16 cellular contexts compared by ENCODE assay signal in the genomic region with DNA sequence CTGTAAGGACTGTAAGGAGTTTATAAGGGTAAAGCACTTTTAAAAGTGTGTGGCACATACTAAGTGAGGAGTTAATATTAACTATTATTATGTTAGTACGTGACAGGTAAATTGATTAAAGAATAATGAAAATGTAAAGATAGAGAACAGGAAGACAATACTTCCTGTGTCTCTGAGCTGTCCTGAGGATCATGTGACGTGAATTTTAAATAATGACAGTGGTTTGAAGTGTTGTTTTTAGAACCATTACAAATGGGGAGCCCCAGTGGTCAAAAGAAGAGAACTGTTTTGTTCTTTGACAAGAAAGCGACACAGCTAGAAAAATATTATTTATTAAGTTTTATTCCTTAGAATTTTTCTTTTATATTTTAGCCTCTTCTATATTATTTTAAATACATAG.
DNase-seq lines count a peak whose midpoint lies in the region; FAIRE-seq and TF ChIP-seq lines count a peak whose summit lies in the region.
"Had no signal": no experiment of that assay in that cellular context is flagged by ENCODE, and none has a peak within 500 bp of the region (broad histone marks: within the 10 kb centered on the region; RNA-seq: fewer than 3 reads in every experiment).

No MANE protein-coding gene starts in this region.

- H3K4me3 ChIP-seq in GM23248: no peak overlapping the region
- no peak overlapping the region for H3K4me3 ChIP-seq in OCI-LY1 (ENCODE audit: low read depth, low read length, poor library complexity, severe bottlenecking)
- H3K4me3 ChIP-seq in H1 (ENCODE audit: extremely low read depth in 1 of 4, insufficient read depth in 2 of 4, low read depth in 3 of 4, low read length in 4 of 4): no peak overlapping the region
- H3K4me3 ChIP-seq: BLaER1 had no signal

- H3K4me1 ChIP-seq in GM23248 (ENCODE audit: insufficient read depth) (peaks cover 33% of the 10 kb centered on the region), OCI-LY1 (ENCODE audit: insufficient read depth, low read length, severe bottlenecking) (peaks cover 7% of the 10 kb centered on the region), H1 (replicated peaks in 1 of 4; ENCODE audit: control insufficient read depth in 3 of 4, insufficient read depth in 4 of 4, low read length in 3 of 4) (peaks cover 0 to 3% (median 1%) of the 10 kb centered on the region in 4 experiments; a peak in 2 of 7 replicates)
- H3K4me1 ChIP-seq: BLaER1 had no signal

- no peak overlapping the region for H3K9ac ChIP-seq in GM23248
- no peak overlapping the region for H3K9ac ChIP-seq in OCI-LY1 (ENCODE audit: low read length)
- H3K9ac ChIP-seq in H1 (replicated peaks in 1 of 4; ENCODE audit: extremely low read depth in 1 of 4, low read depth in 3 of 4, low read length in 3 of 4): no peak overlapping the region
- H3K9ac ChIP-seq: BLaER1 had no signal

- no peaks in the 10 kb centered on the region; the same call in 1 of the 2 replicates for H3K9me2 ChIP-seq in GM23248 (ENCODE audit: insufficient read depth)
- no peaks in the 10 kb centered on the region for H3K9me2 ChIP-seq in OCI-LY1 (ENCODE audit: low read depth, low read length)

- no peak for TF ChIP-seq RAD21 in H1 (IDR thresholded peaks at IDR 0.05 in 1 of 2, conservative IDR thresholded peaks at IDR 0.05 in 1 of 2; ENCODE audit: low read depth in 2 of 2, low read length in 2 of 2)

- no peak for TF ChIP-seq EP300 in H1 (IDR thresholded peaks at IDR 0.05; ENCODE audit: borderline replicate concordance in 1 of 2, low read depth in 2 of 2, low read length in 2 of 2)

- H3K4me2 ChIP-seq in GM23248 (ENCODE audit: unreplicated experiment) (no peak overlapping the region), OCI-LY1 (ENCODE audit: low read length) (no peak overlapping the region), H1 (ENCODE audit: insufficient read depth in 1 of 2, low read depth in 2 of 2, low read length in 2 of 2) (no peak overlapping the region)
- H3K4me2 ChIP-seq: BLaER1 had no signal

- H3K4me3 Mint-ChIP-seq in progenitor cell of endocrine pancreas (ENCODE audit: low read depth): no peak overlapping the region
- H3K4me3 Mint-ChIP-seq: H9 had no signal

- no peak overlapping the region for H2BK120ac ChIP-seq in H1 (replicated peaks; ENCODE audit: low read depth, low read length)

- H4K8ac ChIP-seq in H1 (ENCODE audit: extremely low read depth, insufficient read depth, low read length): no peak overlapping the region

- TF ChIP-seq CTCF in OCI-LY1 (IDR thresholded peaks at IDR 0.05; ENCODE audit: low read length): no peak
- TF ChIP-seq CTCF in H1 (IDR thresholded peaks at IDR 0.05; ENCODE audit: control extremely low read depth in 1 of 3, insufficient read depth in 1 of 3, low read depth in 1 of 3, low read length in 3 of 3): no peak
- TF ChIP-seq CTCF in progenitor cell of endocrine pancreas (IDR thresholded peaks at IDR 0.05; ENCODE audit: unreplicated experiment): no peak

- no peak overlapping the region for H4K5ac ChIP-seq in H1 (ENCODE audit: insufficient read length, low read depth, low read length)

- H3K18ac ChIP-seq in H1 (ENCODE audit: extremely low read depth, low read length): no peak overlapping the region

- no peaks in the 10 kb centered on the region for H3K27me3 Mint-ChIP-seq in progenitor cell of endocrine pancreas
- H3K27me3 Mint-ChIP-seq: T-helper 17 cell had no signal

- H3K14ac ChIP-seq in H1 (ENCODE audit: insufficient read length): no peak overlapping the region

- H3F3A ChIP-seq in GM23248 (ENCODE audit: insufficient read depth) (peaks cover 3% of the 10 kb centered on the region; the same call in 1 of the 2 replicates), OCI-LY1 (ENCODE audit: insufficient read depth, low read length) (no peaks in the 10 kb centered on the region)

- H3K9me3 Mint-ChIP-seq in progenitor cell of endocrine pancreas (ENCODE audit: low read depth): peaks cover 3% of the 10 kb centered on the region

- H3K79me1 ChIP-seq in H1 (ENCODE audit: low read depth, low read length): no peaks in the 10 kb centered on the region

- no peak overlapping the region for H3K23ac ChIP-seq in H1 (ENCODE audit: insufficient read length)

- H2AFZ ChIP-seq in GM23248 (peak overlapping the region; percentile 71; the same call in 1 of the 2 replicates), OCI-LY1 (ENCODE audit: low read length) (0 out of 2 replicates have a peak overlapping the region, but pooled peaks have one; percentile 63), H1 (ENCODE audit: low read length) (peak overlapping the region; percentile 29; the same call in 1 of the 2 replicates)

- H3K79me2 ChIP-seq in GM23248 (ENCODE audit: insufficient read depth): no peaks in the 10 kb centered on the region
- H3K79me2 ChIP-seq in OCI-LY1 (ENCODE audit: insufficient read depth, low read length): no peaks in the 10 kb centered on the region
- no peaks in the 10 kb centered on the region for H3K79me2 ChIP-seq in H1 (ENCODE audit: control insufficient read depth in 1 of 2, insufficient read depth in 2 of 2, low read length in 2 of 2)

- no peak overlapping the region for H3K27ac ChIP-seq in GM23248
- H3K27ac ChIP-seq in OCI-LY1 (ENCODE audit: low read depth, low read length, poor library complexity, severe bottlenecking): no peak overlapping the region
- H3K27ac ChIP-seq in H1 (ENCODE audit: low read depth, low read length): no peak overlapping the region
- H3K27ac ChIP-seq: BLaER1 had no signal

- no peak overlapping the region for H3K56ac ChIP-seq in H1 (replicated peaks; ENCODE audit: insufficient read length, low read depth, low read length)

- no peak overlapping the region for H2AK5ac ChIP-seq in H1 (ENCODE audit: low read depth, low read length)

- TF ChIP-seq POLR2A in H1 (IDR thresholded peaks at IDR 0.05; ENCODE audit: control extremely low read depth in 1 of 2, low read depth in 2 of 2, low read length in 2 of 2): no peak

- WGBS in GM23248 (ENCODE audit: low coverage in 1 of 2, low lambda C conversion rate in 2 of 2, missing lambda C conversion rate in 2 of 2), 2 experiments: 89 to 98% methylated on average over 3 of the region's 3 CpGs
- 88% methylated on average over 3 of the region's 3 CpGs; no CpG with 5 or more reads in 1 of the 2 experiments for WGBS in H1 (ENCODE audit: extremely low coverage in 1 of 2, insufficient coverage in 1 of 2, insufficient read length in 1 of 2, insufficient replicate concordance in 2 of 2, low coverage in 1 of 2, low lambda C conversion rate in 2 of 2, missing lambda C conversion rate in 1 of 2), 2 experiments

- H3K4me1 Mint-ChIP-seq in progenitor cell of endocrine pancreas (ENCODE audit: low read depth): peaks cover 5% of the 10 kb centered on the region

- CTCF ChIA-PET in H1 (lab: Charles Lee; ENCODE audit: partially characterized antibody): interaction anchor here (1.0 to 1.4 kb wide), 2 partner anchors 12 to 255 kb away, joined by 3 to 12 read pairs; no protein-coding TSS in a partner anchor

- no peak overlapping the region for H2BK12ac ChIP-seq in H1 (ENCODE audit: low read depth, low read length)

- no peak overlapping the region for H2BK20ac ChIP-seq in H1 (ENCODE audit: low read length)

- H3K4ac ChIP-seq in H1 (replicated peaks; ENCODE audit: insufficient read length, low read depth, low read length): no peak overlapping the region

- H4K20me1 ChIP-seq in GM23248 (ENCODE audit: insufficient read depth) (no peaks in the 10 kb centered on the region), OCI-LY1 (ENCODE audit: insufficient read depth, low read length) (no peaks in the 10 kb centered on the region), H1 (replicated peaks in 1 of 2; ENCODE audit: control insufficient read depth in 1 of 2, insufficient read depth in 2 of 2, low read length in 2 of 2) (no peaks in the 10 kb centered on the region)
- H4K20me1 ChIP-seq: BLaER1 had no signal

- H3K27me3 ChIP-seq in GM23248 (replicated peaks; ENCODE audit: insufficient read depth) (no peaks in the 10 kb centered on the region), OCI-LY1 (ENCODE audit: insufficient read depth, low read length) (no peaks in the 10 kb centered on the region), H1 (replicated peaks in 1 of 4; ENCODE audit: control insufficient read depth in 3 of 4, extremely low read depth in 1 of 4, insufficient read depth in 3 of 4, low read length in 3 of 4) (no peaks in the 10 kb centered on the region)
- H3K27me3 ChIP-seq: BLaER1 had no signal

- H3K36me3 ChIP-seq in GM23248 (ENCODE audit: low read depth): no peaks in the 10 kb centered on the region
- no peaks in the 10 kb centered on the region for H3K36me3 ChIP-seq in OCI-LY1 (ENCODE audit: insufficient read depth, low read length)
- H3K36me3 ChIP-seq in H1 (ENCODE audit: control insufficient read depth in 2 of 4, insufficient read depth in 4 of 4, low read length in 3 of 4): no peaks in the 10 kb centered on the region
- H3K36me3 ChIP-seq: BLaER1 had no signal

- POLR2A ChIA-PET in H1 (lab: Charles Lee; ENCODE audit: partially characterized antibody): no interaction called here

- peak overlapping the region; percentile 20 for H3K27ac Mint-ChIP-seq in progenitor cell of endocrine pancreas
- H3K27ac Mint-ChIP-seq: H9, T-helper 17 cell had no signal

- no peak overlapping the region for H2BK5ac ChIP-seq in H1 (ENCODE audit: low read depth, low read length)

- in situ Hi-C loops in GM23248 (cut with MboI): loop anchor here (25.0 kb wide), 1 partner anchor 939 kb away; the partner anchor contains the start of gene PDS5B

- no peak overlapping the region for H4K91ac ChIP-seq in H1 (replicated peaks; ENCODE audit: insufficient read length, low read length)

- H3K23me2 ChIP-seq in H1 (ENCODE audit: low read depth, low read length): no peaks in the 10 kb centered on the region

- H3K9me3 ChIP-seq in GM23248 (ENCODE audit: low read depth) (no peaks in the 10 kb centered on the region), OCI-LY1 (ENCODE audit: low read length) (no peaks in the 10 kb centered on the region), H1 (ENCODE audit: insufficient read depth in 2 of 2, low read depth in 1 of 2, low read length in 1 of 2) (no peaks in the 10 kb centered on the region)
- H3K9me3 ChIP-seq: BLaER1 had no signal

- H3K36me3 Mint-ChIP-seq in progenitor cell of endocrine pancreas (ENCODE audit: insufficient read depth): no peaks in the 10 kb centered on the region

- FAIRE-seq in H1 (lab: Jason Lieb, UNC): no peak
- FAIRE-seq: G401.6, HepG2 had no signal

- DNase-seq in GM23248 (no peak), H1 (ENCODE audit: low read depth in 1 of 2, low spot score in 2 of 2) (no peak), progenitor cell of endocrine pancreas (ENCODE audit: low spot score, unreplicated experiment) (no peak), DMS114 treated with DMSO at 0.1 percent for 48 hours (lab: John Stamatoyannopoulos, UW; ENCODE audit: unreplicated experiment) (no peak), iPS-NIHi7 (ENCODE audit: extremely low spot score) (no peak), NCI-H2171 (lab: John Stamatoyannopoulos, UW) (no peak)
- DNase-seq: DMS79, H9, NCI-H1048, NCI-H446, NCI-H774, T-helper 17 cell had no signal

- no peak overlapping the region for H2BK15ac ChIP-seq in H1 (ENCODE audit: low read length)

TF ChIP-seq in H1, 55 proteins besides CTCF, POLR2A, EP300 and RAD21 (continues in another document):
- TF ChIP-seq RNF2 (IDR thresholded peaks at IDR 0.05; ENCODE audit: borderline replicate concordance, low read depth, low read length, missing control alignments, poor library complexity, severe bottlenecking): no peak
- TF ChIP-seq SIX5 (IDR thresholded peaks at IDR 0.05; ENCODE audit: low read depth, low read length): no peak
